18 cellular contexts compared by ENCODE assay signal in genomic region chr3:21446027-21446426, GRCh38.
DNase-seq lines count a peak whose midpoint lies in the region; ATAC-seq and TF ChIP-seq lines count a peak whose summit lies in the region.
"Had no signal": no experiment of that assay in that cellular context is flagged by ENCODE, and none has a peak within 500 bp of the region (broad histone marks: within the 10 kb centered on the region; RNA-seq: fewer than 3 reads in every experiment).

No MANE protein-coding gene starts in this region.

- no peak overlapping the region for H3K9ac ChIP-seq in MM.1S (ENCODE audit: low read length)

- TF ChIP-seq CTCF in GM12864 (IDR thresholded peaks at IDR 0.05; ENCODE audit: low read depth, low read length, missing control alignments) (no peak), MM.1S (IDR thresholded peaks at IDR 0.05; ENCODE audit: low read length) (no peak), stomach (IDR thresholded peaks at IDR 0.05) (no peak)

- no peaks in the 10 kb centered on the region for H4K20me1 ChIP-seq in MM.1S (ENCODE audit: insufficient read depth, low read length)

- no peak for TF ChIP-seq EP300 in stomach (IDR thresholded peaks at IDR 0.05)

- DNase-seq in GM12864 (ENCODE audit: low read depth), result peak; percentile 3
- peak; percentile 91 for DNase-seq in MM.1S
- DNase-seq in NOMO-1 treated with DMSO at 0.1 percent for 48 hours (lab: John Stamatoyannopoulos, UW; ENCODE audit: unreplicated experiment), result no peak
- no peak for DNase-seq in stomach
- DNase-seq in C1 segment of cervical spinal cord (lab: John Stamatoyannopoulos, UW), result no peak
- no peak for DNase-seq in iPS-NIHi11 (ENCODE audit: low spot score)
- DNase-seq: activated CD8-positive, alpha-beta memory T cell treated with anti-CD3 and anti-CD28 coated beads, Interleukin-2, amount 50 U/mL, for 48 hours; activated effector memory CD4-positive, alpha-beta T cell treated with anti-CD3 and anti-CD28 coated beads, Interleukin-2, amount 50 U/mL, for 16 hours; brain microvascular endothelial cell; Caco-2; effector memory CD8-positive, alpha-beta T cell; NCI-H187 treated with DMSO at 0.1 percent for 48 hours; NCI-H345; nucleus accumbens; upper lobe of right lung had no signal

- 42 to 73% (median 57%) methylated on average over 3 of the region's 3 CpGs for WGBS in stomach, 5 donors

- H3K4me2 ChIP-seq in MM.1S (ENCODE audit: low read depth, low read length), result peak overlapping the region; percentile 38; the same call in 1 of the 2 replicates

- H3K9me3 ChIP-seq in MM.1S (replicated peaks; ENCODE audit: insufficient read depth, low read length), result no peaks in the 10 kb centered on the region
- H3K9me3 ChIP-seq in stomach, result no peaks in the 10 kb centered on the region
- H3K9me3 ChIP-seq: Caco-2, upper lobe of right lung had no signal

- H3K4me1 ChIP-seq in MM.1S (ENCODE audit: low read length) (peaks cover 19% of the 10 kb centered on the region), stomach (no peaks in the 10 kb centered on the region)
- H3K4me1 ChIP-seq: Caco-2, upper lobe of right lung had no signal

- H3K27me3 ChIP-seq in MM.1S (replicated peaks; ENCODE audit: insufficient read depth, low read length) (no peaks in the 10 kb centered on the region), stomach (no peaks in the 10 kb centered on the region)
- H3K27me3 ChIP-seq: brain microvascular endothelial cell, upper lobe of right lung had no signal

- TF ChIP-seq POLR2A in stomach (IDR thresholded peaks at IDR 0.05), result no peak

- H3F3A ChIP-seq in MM.1S (ENCODE audit: insufficient read depth, low read length), result peaks cover 9% of the 10 kb centered on the region

- no peaks in the 10 kb centered on the region for H3K36me3 ChIP-seq in MM.1S (replicated peaks; ENCODE audit: insufficient read depth, low read length)
- no peaks in the 10 kb centered on the region for H3K36me3 ChIP-seq in stomach
- H3K36me3 ChIP-seq: brain microvascular endothelial cell, upper lobe of right lung had no signal

- H3K9me2 ChIP-seq in MM.1S (replicated peaks; ENCODE audit: insufficient read depth, low read length), result no peaks in the 10 kb centered on the region

- no peak overlapping the region for H2AFZ ChIP-seq in MM.1S (ENCODE audit: low read length)

- H3K27ac ChIP-seq in MM.1S (ENCODE audit: low read length) (peak overlapping the region; percentile 68; the same call in 1 of the 2 replicates), stomach (no peak overlapping the region)
- H3K27ac ChIP-seq: brain microvascular endothelial cell, upper lobe of right lung, VCaP had no signal

- intact Hi-C loops in stomach (cut with DNase I; ENCODE audit: low total_unique reads), result no loop called here

- ATAC-seq in GM19351 (IDR thresholded peaks at IDR 0.05; ENCODE audit: unreplicated experiment), result peak; percentile 75
- peak; percentile 66 for ATAC-seq in HG02938 (IDR thresholded peaks at IDR 0.05; ENCODE audit: unreplicated experiment)
- ATAC-seq: effector memory CD8-positive, alpha-beta T cell; upper lobe of right lung had no signal

- no peaks in the 10 kb centered on the region for H3K79me2 ChIP-seq in MM.1S (ENCODE audit: low read length)

- H3K4me3 ChIP-seq in GM12864 (ENCODE audit: low read depth, low read length), result no peak overlapping the region
- H3K4me3 ChIP-seq in MM.1S (ENCODE audit: low read length), result no peak overlapping the region
- H3K4me3 ChIP-seq in stomach, result no peak overlapping the region
- H3K4me3 ChIP-seq: upper lobe of right lung had no signal

Comparison
In these comparisons a context has a peak if more than half of its experiments do, and no peak if none do; other contexts are left out.
1. DNase-seq: peak in GM12864 (single experiment) and MM.1S (single experiment); none in NOMO-1 treated with DMSO at 0.1 percent for 48 hours (single experiment), stomach (single experiment), C1 segment of cervical spinal cord (0 of 14) and iPS-NIHi11 (single experiment).